Comparison of ENCODE assay signal across 23 cellular contexts in the genomic region with DNA sequence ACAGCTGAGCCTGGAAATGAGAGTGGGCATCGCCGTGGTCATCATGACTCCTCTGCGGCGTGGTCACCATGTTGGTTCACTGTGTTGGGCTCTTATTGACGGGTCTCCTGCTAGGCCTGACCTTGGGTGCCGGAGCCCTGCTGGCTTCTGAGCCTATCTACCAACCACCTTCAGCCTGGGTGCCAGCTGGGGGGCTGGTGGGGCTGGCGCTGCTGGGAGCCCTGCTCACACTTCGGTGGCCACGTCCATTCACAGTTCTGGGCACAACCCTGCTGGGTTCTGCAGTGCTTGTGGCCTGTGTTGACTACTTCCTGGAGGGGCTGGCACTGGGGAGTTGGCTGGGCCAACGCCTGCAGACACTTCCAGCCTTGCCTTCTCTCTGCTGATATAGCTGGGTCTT. TPM values are rescaled to one million over a fixed set of nuclear protein-coding genes. Genes with fewer than 3 reads are reported as not detected.
"Had no signal": no experiment of that assay in that cellular context is flagged by ENCODE, and none has a peak within 500 bp of the region (broad histone marks: within the 10 kb centered on the region; RNA-seq: fewer than 3 reads in every experiment).

No MANE protein-coding gene starts in this region.

- H3K27me3 Mint-ChIP-seq: activated CD4-positive, alpha-beta memory T cell treated with anti-CD3 and anti-CD28 coated beads, Interleukin-2, amount 10 ng/mL, durations not matched to agents 7 days and 5 days; memory B cell; natural killer cell treated with Interleukin-12 subunit alpha and Interleukin-12 subunit beta and Interleukin-15 and Interleukin-18, amount 100 ng/mL, for 72 hours had no signal

- H3K9me3 ChIP-seq: heart right ventricle, right lobe of liver, stomach, suprapubic skin, transverse colon, uterus had no signal

- H3K36me3 Mint-ChIP-seq: natural killer cell treated with Interleukin-12 subunit alpha and Interleukin-12 subunit beta and Interleukin-15 and Interleukin-18, amount 100 ng/mL, for 72 hours had no signal

- H3K9me3 Mint-ChIP-seq: activated CD4-positive, alpha-beta memory T cell treated with anti-CD3 and anti-CD28 coated beads, Interleukin-2, amount 10 ng/mL, durations not matched to agents 7 days and 5 days; activated naive CD4-positive, alpha-beta T cell treated with anti-CD3 and anti-CD28 coated beads, Interleukin-2, amount 50 U/mL, for 72 hours; activated T-helper 1 cell treated with anti-CD3 and anti-CD28 coated beads, Interleukin-12 subunit alpha, Interleukin-12 subunit beta, Interleukin-2, Interleukin-4 antibody, amounts not matched to agents 30 ng/mL and 10 ng/mL and 1 ng/mL, durations not matched to agents 14 hours and 24 hours and 36 hours; endodermal cell; memory B cell; natural killer cell treated with Interleukin-12 subunit alpha and Interleukin-12 subunit beta and Interleukin-15 and Interleukin-18, amount 100 ng/mL, for 72 hours; stimulated activated effector memory CD8-positive, alpha-beta T cell treated with anti-CD3 and anti-CD28 coated beads, Interleukin-12 subunit alpha, Interleukin-12 subunit beta, amount 100 ng/mL, for 72 hours had no signal

- H3K27ac ChIP-seq: right lobe of liver, suprapubic skin had no signal

- H3K4me3 ChIP-seq: coronary artery, right lobe of liver, skin epidermis, stomach, transverse colon, uterus had no signal

- H3K4me3 Mint-ChIP-seq: activated CD4-positive, alpha-beta memory T cell treated with anti-CD3 and anti-CD28 coated beads, Interleukin-2, amount 10 ng/mL, durations not matched to agents 7 days and 5 days; endodermal cell; stimulated activated effector memory CD8-positive, alpha-beta T cell treated with anti-CD3 and anti-CD28 coated beads, Interleukin-12 subunit alpha, Interleukin-12 subunit beta, amount 100 ng/mL, for 72 hours had no signal

- DNase-seq: activated CD4-positive, alpha-beta memory T cell treated with anti-CD3 and anti-CD28 coated beads, Interleukin-2, amount 10 ng/mL, durations not matched to agents 7 days and 5 days; activated CD4-positive, alpha-beta T cell treated with anti-CD3 and anti-CD28 coated beads for 48 hours; activated CD4-positive, CD25-positive, alpha-beta regulatory T cell; cerebellar nuclear complex; endodermal cell; heart right ventricle; islet precursor cell; left colon; occipital lobe; right lobe of liver; stimulated activated CD4-positive, alpha-beta T cell treated with anti-CD3 and anti-CD28 coated beads, Interleukin-2, amount 100 ng/mL, for 24 hours; stomach; transverse colon; uterus had no signal

- H3K36me3 ChIP-seq: right lobe of liver, transverse colon, uterus had no signal

- H3K27me3 ChIP-seq: heart right ventricle, right lobe of liver, stomach, suprapubic skin, transverse colon, uterus had no signal

- ATAC-seq: activated naive CD4-positive, alpha-beta T cell treated with anti-CD3 and anti-CD28 coated beads, Interleukin-2, amount 50 U/mL, for 72 hours; heart right ventricle; left colon; natural killer cell treated with Interleukin-12 subunit alpha and Interleukin-12 subunit beta and Interleukin-15 and Interleukin-18, amount 100 ng/mL, for 72 hours; right lobe of liver; stimulated activated effector memory CD8-positive, alpha-beta T cell treated with anti-CD3 and anti-CD28 coated beads, Interleukin-12 subunit alpha, Interleukin-12 subunit beta, amount 100 ng/mL, for 72 hours had no signal

- H3K27ac Mint-ChIP-seq: activated CD4-positive, alpha-beta memory T cell treated with anti-CD3 and anti-CD28 coated beads, Interleukin-2, amount 10 ng/mL, durations not matched to agents 7 days and 5 days; activated T-helper 1 cell treated with anti-CD3 and anti-CD28 coated beads, Interleukin-12 subunit alpha, Interleukin-12 subunit beta, Interleukin-2, Interleukin-4 antibody, amounts not matched to agents 30 ng/mL and 10 ng/mL and 1 ng/mL, durations not matched to agents 14 hours and 24 hours and 36 hours; endodermal cell; memory B cell; stimulated activated effector memory CD8-positive, alpha-beta T cell treated with anti-CD3 and anti-CD28 coated beads, Interleukin-12 subunit alpha, Interleukin-12 subunit beta, amount 100 ng/mL, for 72 hours had no signal

RNA-seq across cellular contexts. Expression of gene MMP19, which starts 9.7 kb away (rescaled TPM):
- total RNA-seq: activated CD4-positive, alpha-beta memory T cell treated with anti-CD3 and anti-CD28 coated beads, Interleukin-2, amount 10 ng/mL, durations not matched to agents 7 days and 5 days; activated T-helper 1 cell treated with anti-CD3 and anti-CD28 coated beads, Interleukin-12 subunit alpha, Interleukin-12 subunit beta, Interleukin-2, Interleukin-4 antibody, amounts not matched to agents 30 ng/mL and 10 ng/mL and 1 ng/mL, durations not matched to agents 14 hours and 24 hours and 36 hours; occipital lobe; T-helper 1 cell treated with Interleukin-12 subunit alpha and Interleukin-12 subunit beta and Interleukin-4 antibody, amounts not matched to agents 30 ng/mL and 1 ng/mL, for 36 hours had no signal
